In the genomic region with DNA sequence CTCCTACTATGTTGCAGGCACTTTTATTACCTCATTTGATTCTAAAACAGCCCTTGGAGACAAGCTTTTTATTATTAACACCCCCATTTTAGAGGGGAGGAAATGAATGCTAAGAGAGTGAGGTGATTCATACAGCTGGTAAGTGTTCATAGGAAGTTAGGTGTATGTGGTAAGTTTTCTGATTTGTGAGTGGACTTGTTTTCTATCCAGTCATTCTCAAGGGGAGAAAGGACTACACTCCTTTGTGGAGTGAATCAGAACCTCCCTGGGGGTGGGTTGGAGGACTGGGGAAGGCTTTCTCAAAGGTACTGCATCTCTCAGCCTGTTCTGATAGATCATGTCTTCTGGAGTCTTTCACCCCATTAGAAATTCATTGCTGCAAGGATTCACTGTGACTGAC, we compare ENCODE assay signal across 18 cellular contexts.
"Had no signal": no experiment of that assay in that cellular context is flagged by ENCODE, and none has a peak within 500 bp of the region (broad histone marks: within the 10 kb centered on the region; RNA-seq: fewer than 3 reads in every experiment).

No MANE protein-coding gene starts in this region.

- ATAC-seq: activated CD8-positive, alpha-beta T cell treated with anti-CD3 and anti-CD28 coated beads for 36 hours; activated T-helper 17 cell treated with anti-CD3 and anti-CD28 coated beads, Interleukin-2, amount 50 U/mL, for 72 hours; body of pancreas; esophagus mucosa; stimulated activated naive B cell treated with anti-CD40 and anti-IgM and Interleukin-4, amounts not matched to agents 10 μg/mL and 1 μg/mL and 100 μg/mL, for 72 hours had no signal

- H3K9me3 ChIP-seq: upper lobe of left lung had no signal

- H3K27ac ChIP-seq: body of pancreas, thoracic aorta, upper lobe of left lung had no signal

- H3K4me3 ChIP-seq: body of pancreas, lung, thoracic aorta, upper lobe of left lung had no signal

- H3K27me3 ChIP-seq: body of pancreas, upper lobe of left lung had no signal

- H3K36me3 ChIP-seq: thoracic aorta, upper lobe of left lung had no signal

- DNase-seq: activated CD4-positive, alpha-beta T cell treated with anti-CD3 and anti-CD28 coated beads for 4 hours; activated CD8-positive, alpha-beta T cell treated with anti-CD3 and anti-CD28 coated beads for 36 hours; activated naive CD4-positive, alpha-beta T cell; activated naive CD8-positive, alpha-beta T cell treated with anti-CD3 and anti-CD28 coated beads for 36 hours; activated T-cell treated with anti-CD3 and anti-CD28 coated beads, Interleukin-2, amount 50 U/mL, for 1 hour; amniotic stem cell; body of pancreas; central memory CD4-positive, alpha-beta T cell; midbrain; nephron progenitor cell; occipital lobe; retina; stimulated activated naive B cell treated with anti-CD40 and anti-IgM and Interleukin-4, amounts not matched to agents 10 μg/mL and 1 μg/mL and 100 μg/mL, for 72 hours; upper lobe of left lung had no signal
